ENCODE assay signal across 26 cellular contexts in the genomic region with DNA sequence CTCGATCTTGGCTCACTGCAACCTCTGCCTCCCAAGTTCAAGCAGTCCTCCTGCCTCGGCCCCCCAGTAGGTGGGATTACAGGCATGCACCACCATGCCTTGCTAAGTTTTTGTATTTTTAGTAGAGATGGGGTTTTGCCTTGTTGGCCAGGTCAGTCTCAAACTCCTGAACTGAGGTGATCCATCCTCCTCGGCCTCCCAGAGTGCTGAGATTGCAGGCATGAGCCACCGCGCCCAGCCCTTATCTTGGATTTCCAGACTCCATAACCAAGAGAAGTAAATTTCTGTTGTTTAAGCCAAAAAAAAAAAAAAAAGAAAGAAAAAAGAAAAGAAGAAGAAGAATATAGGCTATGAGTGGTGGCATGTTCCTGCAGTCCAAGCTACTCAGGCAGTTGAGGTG.
"Had no signal": no experiment of that assay in that cellular context is flagged by ENCODE, and none has a peak within 500 bp of the region (broad histone marks: within the 10 kb centered on the region; RNA-seq: fewer than 3 reads in every experiment).

No MANE protein-coding gene starts in this region.

- H3K27me3 ChIP-seq: dorsolateral prefrontal cortex, gastrocnemius medialis, heart left ventricle, hepatocyte, left lung, ovary, sigmoid colon, testis, tibial artery, upper lobe of left lung had no signal

- H3K27ac ChIP-seq: dorsolateral prefrontal cortex, gastrocnemius medialis, heart left ventricle, hepatocyte, left lung, ovary, psoas muscle, sigmoid colon, testis, tibial artery, upper lobe of left lung had no signal

- H3K4me1 ChIP-seq: testis had no signal

- H3K9me3 ChIP-seq: gastrocnemius medialis, left lung, ovary, psoas muscle, sigmoid colon, testis, tibial artery, upper lobe of left lung had no signal

- H3K4me3 ChIP-seq: dorsolateral prefrontal cortex, gastrocnemius medialis, heart left ventricle, hepatocyte, left lung, ovary, psoas muscle, sigmoid colon, testis, tibial artery, upper lobe of left lung had no signal

- H3K4me2 ChIP-seq: hepatocyte had no signal

- H2AFZ ChIP-seq: hepatocyte had no signal

- ATAC-seq: esophagus mucosa; gastrocnemius medialis; heart left ventricle; left cardiac atrium; left lung; naive thymus-derived CD8-positive, alpha-beta T cell; psoas muscle; right cardiac atrium; stimulated activated memory B cell treated with anti-CD40 and anti-IgM and Interleukin-4, amounts not matched to agents 10 μg/mL and 1 μg/mL and 100 μg/mL, for 72 hours; stimulated activated naive CD8-positive, alpha-beta T cell treated with anti-CD3 and anti-CD28 coated beads, Interleukin-15, Interleukin-2, amounts not matched to agents 100 U/mL and 50 U/mL, for 24 hours had no signal

- H3K36me3 ChIP-seq: gastrocnemius medialis, left lung, ovary, sigmoid colon, tibial artery, upper lobe of left lung had no signal

- DNase-seq: effector CD4-positive, alpha-beta T cell; foreskin fibroblast; gastrocnemius medialis; heart left ventricle; left cardiac atrium; left lung; mesendoderm; naive thymus-derived CD8-positive, alpha-beta T cell; nephron progenitor cell; nucleus accumbens; psoas muscle; right cardiac atrium; sigmoid colon; stimulated activated CD4-positive, alpha-beta T cell treated with anti-CD3 and anti-CD28 coated beads, Interleukin-4, amount 100 ng/mL, for 4 hours; stimulated activated naive CD8-positive, alpha-beta T cell treated with anti-CD3 and anti-CD28 coated beads, Interleukin-15, Interleukin-2, amounts not matched to agents 100 U/mL and 50 U/mL, for 24 hours; substantia nigra; testis; upper lobe of left lung had no signal

- FAIRE-seq: colon, urothelium cell line had no signal
